Comparison of ENCODE assay signal across 24 cellular contexts in genomic region chr12:90024261-90024660, GRCh38.
DNase-seq lines count a peak whose midpoint lies in the region; ATAC-seq and TF ChIP-seq lines count a peak whose summit lies in the region.
"Had no signal": no experiment of that assay in that cellular context is flagged by ENCODE, and none has a peak within 500 bp of the region (broad histone marks: within the 10 kb centered on the region; RNA-seq: fewer than 3 reads in every experiment).

No MANE protein-coding gene starts in this region.

- no peaks in the 10 kb centered on the region for H4K20me1 ChIP-seq in mammary epithelial cell (ENCODE audit: insufficient read depth, low read length)

- no peaks in the 10 kb centered on the region for H3K9me3 ChIP-seq in mammary epithelial cell (replicated peaks; ENCODE audit: insufficient read depth, low read length)
- H3K9me3 ChIP-seq: body of pancreas, heart right ventricle, transverse colon had no signal

- dilution Hi-C loops in mammary epithelial cell (cut with HindIII; ENCODE audit: low sequenced_read_pairs): no loop called here

- DNase-seq in MCF 10A (ENCODE audit: unreplicated experiment): peak; percentile 27
- no peak for DNase-seq in mammary epithelial cell
- peak; percentile 39 for DNase-seq in RPMI7951 (ENCODE audit: low read depth)
- peak; percentile 84 for DNase-seq in fibroblast of villous mesenchyme (ENCODE audit: low read depth)
- no peak for DNase-seq in ecto neural progenitor cell (ENCODE audit: low spot score)
- DNase-seq in NCI-H1436 (lab: John Stamatoyannopoulos, UW): no peak
- DNase-seq: 8988T; activated naive CD4-positive, alpha-beta T cell treated with Interleukin-2 at 50 U/mL for 16 hours; body of pancreas; dermis blood vessel endothelial cell; erythroblast; GOT3; heart right ventricle; mesendoderm; NCI-H1105 treated with DMSO at 0.1 percent for 48 hours; NCI-H748 treated with DMSO at 0.1 percent for 48 hours; retina; stimulated activated CD4-positive, alpha-beta T cell treated with anti-CD3 and anti-CD28 coated beads, Interleukin-15, amount 100 ng/mL, for 24 hours; stimulated activated naive CD4-positive, alpha-beta T cell; SW 1271; transverse colon had no signal

- in situ Hi-C loops in mammary epithelial cell (cut with MboI; ENCODE audit: low sequenced_read_pairs in 2 of 2): loop anchor here in 1 of 2 donors (25.0 kb wide), 1 partner anchor 913 kb away; no protein-coding TSS in a partner anchor

- H3K4me3 ChIP-seq in mammary epithelial cell (replicated peaks in 1 of 3; ENCODE audit: insufficient read depth in 1 of 3, low read depth in 2 of 3, low read length in 3 of 3) (no peak overlapping the region), fibroblast of villous mesenchyme (ENCODE audit: low read depth, low read length) (no peak overlapping the region)
- H3K4me3 ChIP-seq: body of pancreas, heart right ventricle, transverse colon had no signal

- H3K27me3 Mint-ChIP-seq in MCF 10A (ENCODE audit: insufficient read depth, unreplicated experiment): no peaks in the 10 kb centered on the region

- H2AFZ ChIP-seq in mammary epithelial cell (ENCODE audit: low read depth, low read length): no peak overlapping the region

- H3K36me3 ChIP-seq in mammary epithelial cell (ENCODE audit: insufficient read depth, low read length): no peaks in the 10 kb centered on the region
- H3K36me3 ChIP-seq: heart right ventricle, transverse colon had no signal

- no peak overlapping the region for H3K4me3 Mint-ChIP-seq in MCF 10A (ENCODE audit: unreplicated experiment)
- H3K4me3 Mint-ChIP-seq: neural crest cell had no signal

- H3K27me3 ChIP-seq in mammary epithelial cell (ENCODE audit: insufficient read depth, low read length): no peaks in the 10 kb centered on the region
- H3K27me3 ChIP-seq: body of pancreas, heart right ventricle, transverse colon had no signal

- no peak for TF ChIP-seq CTCF in MCF 10A (IDR thresholded peaks at IDR 0.05; ENCODE audit: unreplicated experiment)
- TF ChIP-seq CTCF in mammary epithelial cell (conservative IDR thresholded peaks at IDR 0.05 in 1 of 2, IDR thresholded peaks at IDR 0.05 in 1 of 2; ENCODE audit: extremely low read depth in 1 of 2, insufficient read depth in 1 of 2, low read depth in 1 of 2, low read length in 2 of 2): no peak
- TF ChIP-seq CTCF in fibroblast of villous mesenchyme (IDR thresholded peaks at IDR 0.05; ENCODE audit: insufficient read depth, low read depth, low read length): no peak

- no peak overlapping the region for H3K4me2 ChIP-seq in mammary epithelial cell (ENCODE audit: insufficient read depth, low read depth, low read length)

- no peak overlapping the region for H3K9ac ChIP-seq in mammary epithelial cell (ENCODE audit: insufficient read depth, low read length)

- POLR2A ChIA-PET in MCF 10A (lab: Yijun Ruan, JAX): no interaction called here

- intact Hi-C loops in MCF 10A (cut with micrococcal nuclease): no loop called here
- intact Hi-C loops in mammary epithelial cell (cut with micrococcal nuclease): loop anchor here (5.0 kb wide), 1 partner anchor 68 kb away; no protein-coding TSS in a partner anchor

- ATAC-seq in GM21786 (IDR thresholded peaks at IDR 0.05; ENCODE audit: unreplicated experiment) (no peak), HG02571 (IDR thresholded peaks at IDR 0.05; ENCODE audit: unreplicated experiment) (no peak)
- ATAC-seq: body of pancreas, heart right ventricle had no signal

- no peak overlapping the region for H3K27ac Mint-ChIP-seq in MCF 10A (ENCODE audit: low read depth, unreplicated experiment)

- WGBS in mammary epithelial cell (ENCODE audit: low coverage, missing lambda C conversion rate): 73% methylated on average over 6 of the region's 6 CpGs

- BruUV-seq in MCF 10A (replicated peaks; lab: Mats Ljungman, UMichigan) (no TSS peak), mammary epithelial cell (replicated peaks; lab: Mats Ljungman, UMichigan) (no TSS peak)

- H3K4me1 ChIP-seq in mammary epithelial cell (ENCODE audit: insufficient read depth, low read length): peaks cover 19% of the 10 kb centered on the region
- H3K4me1 ChIP-seq: body of pancreas had no signal

- peaks cover 17% of the 10 kb centered on the region for H3K4me1 Mint-ChIP-seq in MCF 10A (ENCODE audit: insufficient read depth, unreplicated experiment)
- H3K4me1 Mint-ChIP-seq: neural crest cell had no signal

- H3K36me3 Mint-ChIP-seq in MCF 10A (ENCODE audit: insufficient read depth, unreplicated experiment): no peaks in the 10 kb centered on the region

- CTCF ChIA-PET in MCF 10A (lab: Yijun Ruan, JAX): interaction anchor here (0.6 to 1.8 kb wide), 2 partner anchors 9 to 380 kb away, joined by 3 to 5 read pairs; no protein-coding TSS in a partner anchor
- CTCF ChIA-PET in mammary epithelial cell (lab: Charles Lee; ENCODE audit: low non-redundant PET): no interaction called here

- no peaks in the 10 kb centered on the region for H3K79me2 ChIP-seq in mammary epithelial cell (ENCODE audit: insufficient read depth, low read length)

- no peaks in the 10 kb centered on the region for H3K9me3 Mint-ChIP-seq in MCF 10A (ENCODE audit: unreplicated experiment)
- H3K9me3 Mint-ChIP-seq: neural crest cell had no signal

- H3K27ac ChIP-seq in mammary epithelial cell (ENCODE audit: insufficient read depth, low read depth, low read length): no peak overlapping the region
- H3K27ac ChIP-seq: body of pancreas, heart right ventricle, transverse colon had no signal

Comparison
In these comparisons a context has a peak if more than half of its experiments do, and no peak if none do; other contexts are left out.
1. DNase-seq: peak in MCF 10A (single experiment), RPMI7951 (single experiment) and fibroblast of villous mesenchyme (single experiment); none in mammary epithelial cell (single experiment), ecto neural progenitor cell (single experiment) and NCI-H1436 (single experiment).